Comparison of ENCODE assay signal across 1 cellular context in genomic region chr14:23056257-23056955, GRCh38.
TF ChIP-seq lines count a peak whose summit lies in the region.

No MANE protein-coding gene starts in this region.

TF ChIP-seq in HepG2, 621 proteins besides CTCF, POLR2A, EP300 and RAD21 (continued from another document and continues in another):
- no peak for TF ChIP-seq CERS6 (CRISPR knock-in tag; IDR thresholded peaks at IDR 0.05)
- TF ChIP-seq YEATS2 (CRISPR knock-in tag; IDR thresholded peaks at IDR 0.05; ENCODE audit: borderline replicate concordance) = peak; percentile 75; the same call in 1 of the 2 replicates
- TF ChIP-seq, protein P1, sequence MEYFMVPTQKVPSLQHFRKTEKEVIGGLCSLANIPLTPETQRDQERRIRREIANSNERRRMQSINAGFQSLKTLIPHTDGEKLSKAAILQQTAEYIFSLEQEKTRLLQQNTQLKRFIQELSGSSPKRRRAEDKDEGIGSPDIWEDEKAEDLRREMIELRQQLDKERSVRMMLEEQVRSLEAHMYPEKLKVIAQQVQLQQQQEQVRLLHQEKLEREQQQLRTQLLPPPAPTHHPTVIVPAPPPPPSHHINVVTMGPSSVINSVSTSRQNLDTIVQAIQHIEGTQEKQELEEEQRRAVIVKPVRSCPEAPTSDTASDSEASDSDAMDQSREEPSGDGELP (IDR thresholded peaks at IDR 0.05; ENCODE audit: borderline replicate concordance, low read depth) = no peak
- TF ChIP-seq, protein P2, sequence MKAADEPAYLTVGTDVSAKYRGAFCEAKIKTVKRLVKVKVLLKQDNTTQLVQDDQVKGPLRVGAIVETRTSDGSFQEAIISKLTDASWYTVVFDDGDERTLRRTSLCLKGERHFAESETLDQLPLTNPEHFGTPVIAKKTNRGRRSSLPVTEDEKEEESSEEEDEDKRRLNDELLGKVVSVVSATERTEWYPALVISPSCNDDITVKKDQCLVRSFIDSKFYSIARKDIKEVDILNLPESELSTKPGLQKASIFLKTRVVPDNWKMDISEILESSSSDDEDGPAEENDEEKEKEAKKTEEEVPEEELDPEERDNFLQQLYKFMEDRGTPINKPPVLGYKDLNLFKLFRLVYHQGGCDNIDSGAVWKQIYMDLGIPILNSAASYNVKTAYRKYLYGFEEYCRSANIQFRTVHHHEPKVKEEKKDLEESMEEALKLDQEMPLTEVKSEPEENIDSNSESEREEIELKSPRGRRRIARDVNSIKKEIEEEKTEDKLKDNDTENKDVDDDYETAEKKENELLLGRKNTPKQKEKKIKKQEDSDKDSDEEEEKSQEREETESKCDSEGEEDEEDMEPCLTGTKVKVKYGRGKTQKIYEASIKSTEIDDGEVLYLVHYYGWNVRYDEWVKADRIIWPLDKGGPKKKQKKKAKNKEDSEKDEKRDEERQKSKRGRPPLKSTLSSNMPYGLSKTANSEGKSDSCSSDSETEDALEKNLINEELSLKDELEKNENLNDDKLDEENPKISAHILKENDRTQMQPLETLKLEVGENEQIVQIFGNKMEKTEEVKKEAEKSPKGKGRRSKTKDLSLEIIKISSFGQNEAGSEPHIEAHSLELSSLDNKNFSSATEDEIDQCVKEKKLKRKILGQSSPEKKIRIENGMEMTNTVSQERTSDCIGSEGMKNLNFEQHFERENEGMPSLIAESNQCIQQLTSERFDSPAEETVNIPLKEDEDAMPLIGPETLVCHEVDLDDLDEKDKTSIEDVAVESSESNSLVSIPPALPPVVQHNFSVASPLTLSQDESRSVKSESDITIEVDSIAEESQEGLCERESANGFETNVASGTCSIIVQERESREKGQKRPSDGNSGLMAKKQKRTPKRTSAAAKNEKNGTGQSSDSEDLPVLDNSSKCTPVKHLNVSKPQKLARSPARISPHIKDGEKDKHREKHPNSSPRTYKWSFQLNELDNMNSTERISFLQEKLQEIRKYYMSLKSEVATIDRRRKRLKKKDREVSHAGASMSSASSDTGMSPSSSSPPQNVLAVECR (CRISPR knock-in tag; IDR thresholded peaks at IDR 0.05; ENCODE audit: borderline replicate concordance) = peak; percentile 50; the same call in 1 of the 2 replicates
- TF ChIP-seq CREB1 (IDR thresholded peaks at IDR 0.05) = no peak
- TF ChIP-seq CREB1 (CRISPR knock-in tag; IDR thresholded peaks at IDR 0.05) = no peak
- TF ChIP-seq ZNF24 (IDR thresholded peaks at IDR 0.05) = no peak
- 0 out of 2 replicates have a peak, but pooled peaks have one; percentile 12 for TF ChIP-seq ONECUT2 (CRISPR knock-in tag; IDR thresholded peaks at IDR 0.05)
- no peak for TF ChIP-seq ZNF75D (CRISPR knock-in tag; IDR thresholded peaks at IDR 0.05; ENCODE audit: borderline replicate concordance)
- no peak for TF ChIP-seq TRIM24 (CRISPR knock-in tag; IDR thresholded peaks at IDR 0.05)
- no peak for TF ChIP-seq ZNF280B (CRISPR knock-in tag; IDR thresholded peaks at IDR 0.05; ENCODE audit: borderline replicate concordance)
- TF ChIP-seq FOXJ3 (CRISPR knock-in tag; IDR thresholded peaks at IDR 0.05; ENCODE audit: borderline replicate concordance) = no peak
- TF ChIP-seq ZNF17 (CRISPR knock-in tag; IDR thresholded peaks at IDR 0.05) = no peak
- TF ChIP-seq FOXM1 (CRISPR knock-in tag; IDR thresholded peaks at IDR 0.05) = no peak
- TF ChIP-seq CENPX (CRISPR knock-in tag; IDR thresholded peaks at IDR 0.05) = no peak
- no peak for TF ChIP-seq YY1 (IDR thresholded peaks at IDR 0.05; ENCODE audit: insufficient read depth, insufficient replicate concordance, low read depth, low read length)
- peak; percentile 60 for TF ChIP-seq RBM39 (IDR thresholded peaks at IDR 0.05; ENCODE audit: low read depth, low read length, poor library complexity, severe bottlenecking)
- no peak for TF ChIP-seq ZNF775 (CRISPR knock-in tag; IDR thresholded peaks at IDR 0.05; ENCODE audit: borderline replicate concordance)
- TF ChIP-seq, protein P3, sequence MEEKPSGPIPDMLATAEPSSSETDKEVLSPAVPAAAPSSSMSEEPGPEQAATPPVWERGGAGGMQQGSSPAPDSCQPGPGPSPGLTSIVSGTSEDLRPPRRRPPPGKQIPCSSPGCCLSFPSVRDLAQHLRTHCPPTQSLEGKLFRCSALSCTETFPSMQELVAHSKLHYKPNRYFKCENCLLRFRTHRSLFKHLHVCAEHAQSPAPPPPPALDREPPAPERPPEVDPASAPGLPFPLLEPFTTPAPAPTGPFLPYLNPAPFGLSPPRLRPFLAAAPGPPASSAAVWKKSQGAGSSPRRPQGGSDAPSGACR (CRISPR knock-in tag; IDR thresholded peaks at IDR 0.05) = no peak
- TF ChIP-seq, protein P4, sequence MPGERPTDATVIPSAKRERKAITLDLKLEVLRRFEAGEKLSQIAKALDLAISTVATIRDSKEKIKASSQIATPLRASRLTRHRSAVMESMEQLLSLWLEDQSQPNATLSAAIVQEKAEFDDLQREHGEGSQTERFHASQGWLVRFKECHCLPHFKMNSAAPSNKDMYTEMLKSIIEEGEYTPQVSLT (CRISPR knock-in tag; IDR thresholded peaks at IDR 0.05; ENCODE audit: borderline replicate concordance, low read depth) = no peak
- no peak for TF ChIP-seq ZNF883 (CRISPR knock-in tag; IDR thresholded peaks at IDR 0.05; ENCODE audit: not compliant biosample characterization)
- TF ChIP-seq MXI1 (IDR thresholded peaks at IDR 0.05; ENCODE audit: borderline replicate concordance, low read depth, low read length) = 0 out of 3 replicates have a peak, but pooled peaks have one; percentile 3
- TF ChIP-seq SIX1 (CRISPR knock-in tag; IDR thresholded peaks at IDR 0.05; ENCODE audit: borderline replicate concordance) = no peak
- no peak for TF ChIP-seq ZNF12 (CRISPR knock-in tag; IDR thresholded peaks at IDR 0.05)
- TF ChIP-seq, protein P5, sequence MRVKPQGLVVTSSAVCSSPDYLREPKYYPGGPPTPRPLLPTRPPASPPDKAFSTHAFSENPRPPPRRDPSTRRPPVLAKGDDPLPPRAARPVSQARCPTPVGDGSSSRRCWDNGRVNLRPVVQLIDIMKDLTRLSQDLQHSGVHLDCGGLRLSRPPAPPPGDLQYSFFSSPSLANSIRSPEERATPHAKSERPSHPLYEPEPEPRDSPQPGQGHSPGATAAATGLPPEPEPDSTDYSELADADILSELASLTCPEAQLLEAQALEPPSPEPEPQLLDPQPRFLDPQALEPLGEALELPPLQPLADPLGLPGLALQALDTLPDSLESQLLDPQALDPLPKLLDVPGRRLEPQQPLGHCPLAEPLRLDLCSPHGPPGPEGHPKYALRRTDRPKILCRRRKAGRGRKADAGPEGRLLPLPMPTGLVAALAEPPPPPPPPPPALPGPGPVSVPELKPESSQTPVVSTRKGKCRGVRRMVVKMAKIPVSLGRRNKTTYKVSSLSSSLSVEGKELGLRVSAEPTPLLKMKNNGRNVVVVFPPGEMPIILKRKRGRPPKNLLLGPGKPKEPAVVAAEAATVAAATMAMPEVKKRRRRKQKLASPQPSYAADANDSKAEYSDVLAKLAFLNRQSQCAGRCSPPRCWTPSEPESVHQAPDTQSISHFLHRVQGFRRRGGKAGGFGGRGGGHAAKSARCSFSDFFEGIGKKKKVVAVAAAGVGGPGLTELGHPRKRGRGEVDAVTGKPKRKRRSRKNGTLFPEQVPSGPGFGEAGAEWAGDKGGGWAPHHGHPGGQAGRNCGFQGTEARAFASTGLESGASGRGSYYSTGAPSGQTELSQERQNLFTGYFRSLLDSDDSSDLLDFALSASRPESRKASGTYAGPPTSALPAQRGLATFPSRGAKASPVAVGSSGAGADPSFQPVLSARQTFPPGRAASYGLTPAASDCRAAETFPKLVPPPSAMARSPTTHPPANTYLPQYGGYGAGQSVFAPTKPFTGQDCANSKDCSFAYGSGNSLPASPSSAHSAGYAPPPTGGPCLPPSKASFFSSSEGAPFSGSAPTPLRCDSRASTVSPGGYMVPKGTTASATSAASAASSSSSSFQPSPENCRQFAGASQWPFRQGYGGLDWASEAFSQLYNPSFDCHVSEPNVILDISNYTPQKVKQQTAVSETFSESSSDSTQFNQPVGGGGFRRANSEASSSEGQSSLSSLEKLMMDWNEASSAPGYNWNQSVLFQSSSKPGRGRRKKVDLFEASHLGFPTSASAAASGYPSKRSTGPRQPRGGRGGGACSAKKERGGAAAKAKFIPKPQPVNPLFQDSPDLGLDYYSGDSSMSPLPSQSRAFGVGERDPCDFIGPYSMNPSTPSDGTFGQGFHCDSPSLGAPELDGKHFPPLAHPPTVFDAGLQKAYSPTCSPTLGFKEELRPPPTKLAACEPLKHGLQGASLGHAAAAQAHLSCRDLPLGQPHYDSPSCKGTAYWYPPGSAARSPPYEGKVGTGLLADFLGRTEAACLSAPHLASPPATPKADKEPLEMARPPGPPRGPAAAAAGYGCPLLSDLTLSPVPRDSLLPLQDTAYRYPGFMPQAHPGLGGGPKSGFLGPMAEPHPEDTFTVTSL (CRISPR knock-in tag; IDR thresholded peaks at IDR 0.05; ENCODE audit: borderline replicate concordance) = no peak
- TF ChIP-seq, protein P6, sequence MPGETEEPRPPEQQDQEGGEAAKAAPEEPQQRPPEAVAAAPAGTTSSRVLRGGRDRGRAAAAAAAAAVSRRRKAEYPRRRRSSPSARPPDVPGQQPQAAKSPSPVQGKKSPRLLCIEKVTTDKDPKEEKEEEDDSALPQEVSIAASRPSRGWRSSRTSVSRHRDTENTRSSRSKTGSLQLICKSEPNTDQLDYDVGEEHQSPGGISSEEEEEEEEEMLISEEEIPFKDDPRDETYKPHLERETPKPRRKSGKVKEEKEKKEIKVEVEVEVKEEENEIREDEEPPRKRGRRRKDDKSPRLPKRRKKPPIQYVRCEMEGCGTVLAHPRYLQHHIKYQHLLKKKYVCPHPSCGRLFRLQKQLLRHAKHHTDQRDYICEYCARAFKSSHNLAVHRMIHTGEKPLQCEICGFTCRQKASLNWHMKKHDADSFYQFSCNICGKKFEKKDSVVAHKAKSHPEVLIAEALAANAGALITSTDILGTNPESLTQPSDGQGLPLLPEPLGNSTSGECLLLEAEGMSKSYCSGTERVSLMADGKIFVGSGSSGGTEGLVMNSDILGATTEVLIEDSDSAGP (CRISPR knock-in tag; IDR thresholded peaks at IDR 0.05; ENCODE audit: borderline replicate concordance) = peak; percentile 78; the same call in 1 of the 2 replicates
- TF ChIP-seq ZNF768 (CRISPR knock-in tag; IDR thresholded peaks at IDR 0.05) = peak; percentile 53; the same call in 1 of the 2 replicates
- TF ChIP-seq SALL1 (CRISPR knock-in tag; IDR thresholded peaks at IDR 0.05) = peak; percentile 59; the same call in 1 of the 2 replicates
- TF ChIP-seq ZFP36 (IDR thresholded peaks at IDR 0.05; ENCODE audit: borderline replicate concordance, low read depth, low read length, partially characterized antibody) = peak; percentile 25
- no peak; the same call in 1 of the 2 replicates for TF ChIP-seq NFKB2 (CRISPR knock-in tag; IDR thresholded peaks at IDR 0.05; ENCODE audit: borderline replicate concordance)
- TF ChIP-seq, protein P7, sequence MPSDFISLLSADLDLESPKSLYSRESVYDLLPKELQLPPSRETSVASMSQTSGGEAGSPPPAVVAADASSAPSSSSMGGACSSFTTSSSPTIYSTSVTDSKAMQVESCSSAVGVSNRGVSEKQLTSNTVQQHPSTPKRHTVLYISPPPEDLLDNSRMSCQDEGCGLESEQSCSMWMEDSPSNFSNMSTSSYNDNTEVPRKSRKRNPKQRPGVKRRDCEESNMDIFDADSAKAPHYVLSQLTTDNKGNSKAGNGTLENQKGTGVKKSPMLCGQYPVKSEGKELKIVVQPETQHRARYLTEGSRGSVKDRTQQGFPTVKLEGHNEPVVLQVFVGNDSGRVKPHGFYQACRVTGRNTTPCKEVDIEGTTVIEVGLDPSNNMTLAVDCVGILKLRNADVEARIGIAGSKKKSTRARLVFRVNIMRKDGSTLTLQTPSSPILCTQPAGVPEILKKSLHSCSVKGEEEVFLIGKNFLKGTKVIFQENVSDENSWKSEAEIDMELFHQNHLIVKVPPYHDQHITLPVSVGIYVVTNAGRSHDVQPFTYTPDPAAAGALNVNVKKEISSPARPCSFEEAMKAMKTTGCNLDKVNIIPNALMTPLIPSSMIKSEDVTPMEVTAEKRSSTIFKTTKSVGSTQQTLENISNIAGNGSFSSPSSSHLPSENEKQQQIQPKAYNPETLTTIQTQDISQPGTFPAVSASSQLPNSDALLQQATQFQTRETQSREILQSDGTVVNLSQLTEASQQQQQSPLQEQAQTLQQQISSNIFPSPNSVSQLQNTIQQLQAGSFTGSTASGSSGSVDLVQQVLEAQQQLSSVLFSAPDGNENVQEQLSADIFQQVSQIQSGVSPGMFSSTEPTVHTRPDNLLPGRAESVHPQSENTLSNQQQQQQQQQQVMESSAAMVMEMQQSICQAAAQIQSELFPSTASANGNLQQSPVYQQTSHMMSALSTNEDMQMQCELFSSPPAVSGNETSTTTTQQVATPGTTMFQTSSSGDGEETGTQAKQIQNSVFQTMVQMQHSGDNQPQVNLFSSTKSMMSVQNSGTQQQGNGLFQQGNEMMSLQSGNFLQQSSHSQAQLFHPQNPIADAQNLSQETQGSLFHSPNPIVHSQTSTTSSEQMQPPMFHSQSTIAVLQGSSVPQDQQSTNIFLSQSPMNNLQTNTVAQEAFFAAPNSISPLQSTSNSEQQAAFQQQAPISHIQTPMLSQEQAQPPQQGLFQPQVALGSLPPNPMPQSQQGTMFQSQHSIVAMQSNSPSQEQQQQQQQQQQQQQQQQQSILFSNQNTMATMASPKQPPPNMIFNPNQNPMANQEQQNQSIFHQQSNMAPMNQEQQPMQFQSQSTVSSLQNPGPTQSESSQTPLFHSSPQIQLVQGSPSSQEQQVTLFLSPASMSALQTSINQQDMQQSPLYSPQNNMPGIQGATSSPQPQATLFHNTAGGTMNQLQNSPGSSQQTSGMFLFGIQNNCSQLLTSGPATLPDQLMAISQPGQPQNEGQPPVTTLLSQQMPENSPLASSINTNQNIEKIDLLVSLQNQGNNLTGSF (CRISPR knock-in tag; IDR thresholded peaks at IDR 0.05) = 0 out of 2 replicates have a peak, but pooled peaks have one; percentile 34
- TF ChIP-seq ZBTB21 (CRISPR knock-in tag; IDR thresholded peaks at IDR 0.05) = no peak
- TF ChIP-seq ZNF614 (CRISPR knock-in tag; IDR thresholded peaks at IDR 0.05; ENCODE audit: borderline replicate concordance) = 0 out of 2 replicates have a peak, but pooled peaks have one; percentile 18
- TF ChIP-seq ZNF510 (CRISPR knock-in tag; IDR thresholded peaks at IDR 0.05; ENCODE audit: low read depth) = no peak
- no peak for TF ChIP-seq KLF12 (CRISPR knock-in tag; IDR thresholded peaks at IDR 0.05; ENCODE audit: borderline replicate concordance)
- TF ChIP-seq ZNF20 (CRISPR knock-in tag; IDR thresholded peaks at IDR 0.05) = no peak
- peak; percentile 75 for TF ChIP-seq AKAP8 (CRISPR knock-in tag; IDR thresholded peaks at IDR 0.05)
- no peak for TF ChIP-seq IKZF4 (CRISPR knock-in tag; IDR thresholded peaks at IDR 0.05; ENCODE audit: borderline replicate concordance, low read depth, not compliant biosample characterization)
